ENCODE assay signal across 17 cellular contexts in the genomic region with DNA sequence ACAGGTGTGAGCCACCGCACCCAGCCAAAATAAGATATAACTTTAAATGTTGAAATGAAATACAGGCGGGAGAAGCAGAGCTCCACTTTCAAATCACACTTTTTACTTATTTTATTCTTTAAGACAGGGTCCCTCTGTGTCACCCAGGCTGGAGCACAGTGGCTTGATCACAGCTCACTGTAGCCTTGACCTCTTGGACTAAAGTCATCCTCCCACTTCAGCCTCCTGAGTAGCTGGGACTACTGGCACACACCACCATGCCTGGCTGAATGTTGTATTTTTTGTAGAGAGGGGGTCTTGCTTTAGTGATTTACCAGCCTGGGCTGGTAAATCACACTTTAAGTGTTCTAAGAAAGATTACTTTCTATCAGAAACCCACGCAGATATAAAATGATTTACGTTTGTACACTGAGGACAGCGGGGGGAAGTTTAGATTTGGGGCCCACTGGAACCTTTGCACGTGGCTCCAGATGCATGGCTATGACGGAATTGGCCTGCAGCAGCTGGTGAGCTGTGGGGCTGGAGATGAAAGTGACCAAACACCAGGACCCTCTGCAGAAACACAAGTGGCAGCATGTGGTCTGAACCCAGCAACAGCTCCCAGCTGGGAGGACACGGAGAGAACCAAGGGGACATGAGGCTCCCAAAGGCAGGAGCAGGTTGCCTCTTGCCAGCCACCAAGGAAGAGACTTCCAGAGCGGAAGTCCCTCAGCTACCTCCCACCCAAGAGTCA. TPM values are rescaled to one million over a fixed set of nuclear protein-coding genes. Genes with fewer than 3 reads are reported as not detected.
DNase-seq lines count a peak whose midpoint lies in the region; ATAC-seq and TF ChIP-seq lines count a peak whose summit lies in the region.
"Had no signal": no experiment of that assay in that cellular context is flagged by ENCODE, and none has a peak within 500 bp of the region (broad histone marks: within the 10 kb centered on the region; RNA-seq: fewer than 3 reads in every experiment).

No MANE protein-coding gene starts in this region.

- H3K79me1 ChIP-seq in neuronal stem cell (ENCODE audit: low read depth, low read length), result peaks cover 16% of the 10 kb centered on the region

- H3K4me3 ChIP-seq in RWPE2 (ENCODE audit: severe bottlenecking), result no peak overlapping the region
- no peak overlapping the region for H3K4me3 ChIP-seq in gastroesophageal sphincter
- H3K4me3 ChIP-seq in neuronal stem cell (ENCODE audit: low read length in 2 of 2), result no peak overlapping the region

- no peak overlapping the region for H3K18ac ChIP-seq in neuronal stem cell (ENCODE audit: low read length)

- H3K36me3 ChIP-seq in RWPE2 (ENCODE audit: low read depth) (peaks cover 37% of the 10 kb centered on the region), gastroesophageal sphincter (no peaks in the 10 kb centered on the region), neuronal stem cell (replicated peaks in 1 of 2; ENCODE audit: control insufficient read depth in 2 of 2, insufficient read depth in 2 of 2, low read length in 2 of 2) (peaks cover 7 to 36% of the 10 kb centered on the region in 2 donors)

- H3K4me1 ChIP-seq in RWPE2 (ENCODE audit: insufficient read depth, poor library complexity, severe bottlenecking), result peaks cover 35% of the 10 kb centered on the region
- H3K4me1 ChIP-seq in gastroesophageal sphincter, result peaks cover 10 to 91% (median 46%) of the 10 kb centered on the region in 3 donors
- peaks cover 0 to 14% of the 10 kb centered on the region in 2 donors for H3K4me1 ChIP-seq in neuronal stem cell (ENCODE audit: control insufficient read depth in 2 of 2, insufficient read depth in 1 of 2, low read depth in 1 of 2, low read length in 2 of 2)

- no peak overlapping the region for H3K14ac ChIP-seq in neuronal stem cell (ENCODE audit: low read length)

- no peak overlapping the region for H2AK5ac ChIP-seq in neuronal stem cell (ENCODE audit: low read depth, low read length)

- no peak overlapping the region for H3K4ac ChIP-seq in neuronal stem cell (ENCODE audit: low read length)

- H3K27ac ChIP-seq in RWPE2 (ENCODE audit: poor library complexity, severe bottlenecking) (peak overlapping the region; percentile 70), gastroesophageal sphincter (peak overlapping the region; percentile 37 to 96 (median 91)), neuronal stem cell (replicated peaks; ENCODE audit: low read length) (no peak overlapping the region)
- H3K27ac ChIP-seq: VCaP had no signal

- peaks cover 23% of the 10 kb centered on the region for H3K4me1 Mint-ChIP-seq in CD14-positive monocyte
- H3K4me1 Mint-ChIP-seq in stimulated activated memory B cell treated with anti-CD40 and anti-IgM and Interleukin-4, amounts not matched to agents 10 μg/mL and 1 μg/mL and 100 μg/mL, for 72 hours, result peaks cover 83% of the 10 kb centered on the region

- no peak for TF ChIP-seq POLR2A in gastroesophageal sphincter (IDR thresholded peaks at IDR 0.05)

- H4K91ac ChIP-seq in neuronal stem cell (ENCODE audit: low read depth, low read length, poor library complexity), result no peak overlapping the region

- H3K4me2 ChIP-seq in neuronal stem cell (ENCODE audit: insufficient read depth, low read length, poor library complexity, severe bottlenecking), result no peak overlapping the region

- no peak overlapping the region for H2BK120ac ChIP-seq in neuronal stem cell (ENCODE audit: low read depth, low read length)

- no peak overlapping the region for H2BK12ac ChIP-seq in neuronal stem cell (ENCODE audit: low read length)

- no peak for DNase-seq in CD14-positive monocyte (ENCODE audit: low spot score)
- peak; percentile 70 for DNase-seq in RWPE2 (ENCODE audit: low spot score)
- DNase-seq in NCI-H2029 treated with DMSO at 0.1 percent for 48 hours (lab: John Stamatoyannopoulos, UW), result no peak
- no peak for DNase-seq in neuronal stem cell (ENCODE audit: low spot score)
- DNase-seq: cortex of kidney, erythroblast, hippocampal formation, kidney glomerular epithelial cell, NCI-H1436 treated with DMSO at 0.1 percent for 48 hours, NCI-H226 had no signal

- ATAC-seq in RWPE2 (ENCODE audit: low read depth), result no peak
- no peak for ATAC-seq in gastroesophageal sphincter
- ATAC-seq in stimulated activated memory B cell treated with anti-CD40 and anti-IgM and Interleukin-4, amounts not matched to agents 10 μg/mL and 1 μg/mL and 100 μg/mL, for 72 hours, result no peak
- no peak for ATAC-seq in GM18519 (IDR thresholded peaks at IDR 0.05; ENCODE audit: low FRiP score, unreplicated experiment)
- no peak for ATAC-seq in HG03342 (IDR thresholded peaks at IDR 0.05; ENCODE audit: unreplicated experiment)

- peak overlapping the region in 4 of 7 donors; percentile 26 to 79 (median 60) for H3K27ac Mint-ChIP-seq in CD14-positive monocyte
- peak overlapping the region; percentile 100 for H3K27ac Mint-ChIP-seq in stimulated activated memory B cell treated with anti-CD40 and anti-IgM and Interleukin-4, amounts not matched to agents 10 μg/mL and 1 μg/mL and 100 μg/mL, for 72 hours
- H3K27ac Mint-ChIP-seq: progenitor cell of endocrine pancreas; stimulated activated naive CD8-positive, alpha-beta T cell treated with anti-CD3 and anti-CD28 coated beads, Interleukin-15, Interleukin-2, amounts not matched to agents 100 ng/mL and 50 ng/mL, for 24 hours had no signal

- intact Hi-C loops in CD14-positive monocyte (cut with micrococcal nuclease), result no loop called here

- no peak overlapping the region for H4K8ac ChIP-seq in neuronal stem cell (ENCODE audit: low read depth, low read length)

- no peaks in the 10 kb centered on the region for H3K9me3 ChIP-seq in RWPE2 (ENCODE audit: severe bottlenecking)
- no peaks in the 10 kb centered on the region for H3K9me3 ChIP-seq in gastroesophageal sphincter
- H3K9me3 ChIP-seq in neuronal stem cell (replicated peaks in 1 of 2; ENCODE audit: control insufficient read depth in 2 of 2, insufficient read depth in 1 of 2, low read depth in 1 of 2, low read length in 2 of 2), result peaks cover 6 to 12% of the 10 kb centered on the region in 2 donors

- peaks cover 4 to 16% of the 10 kb centered on the region in 2 donors for H3K36me3 Mint-ChIP-seq in CD14-positive monocyte
- H3K36me3 Mint-ChIP-seq in stimulated activated memory B cell treated with anti-CD40 and anti-IgM and Interleukin-4, amounts not matched to agents 10 μg/mL and 1 μg/mL and 100 μg/mL, for 72 hours, result no peaks in the 10 kb centered on the region

- H3K9me3 Mint-ChIP-seq in CD14-positive monocyte, result peaks cover 0 to 5% (median 3%) of the 10 kb centered on the region in 7 donors
- no peaks in the 10 kb centered on the region for H3K9me3 Mint-ChIP-seq in stimulated activated memory B cell treated with anti-CD40 and anti-IgM and Interleukin-4, amounts not matched to agents 10 μg/mL and 1 μg/mL and 100 μg/mL, for 72 hours
- H3K9me3 Mint-ChIP-seq: stimulated activated naive CD8-positive, alpha-beta T cell treated with anti-CD3 and anti-CD28 coated beads, Interleukin-15, Interleukin-2, amounts not matched to agents 100 ng/mL and 50 ng/mL, for 24 hours had no signal

- H3K27me3 ChIP-seq in RWPE2 (ENCODE audit: insufficient read depth, poor library complexity, severe bottlenecking) (no peaks in the 10 kb centered on the region), gastroesophageal sphincter (no peaks in the 10 kb centered on the region), neuronal stem cell (ENCODE audit: control insufficient read depth in 3 of 3, insufficient read depth in 3 of 3, low read depth in 1 of 3, low read length in 3 of 3) (no peaks in the 10 kb centered on the region)

- peaks cover 0 to 3% (median 0%) of the 10 kb centered on the region in 3 donors for H3K27me3 Mint-ChIP-seq in CD14-positive monocyte (ENCODE audit: low read depth in 3 of 3)
- H3K27me3 Mint-ChIP-seq in stimulated activated memory B cell treated with anti-CD40 and anti-IgM and Interleukin-4, amounts not matched to agents 10 μg/mL and 1 μg/mL and 100 μg/mL, for 72 hours, result no peaks in the 10 kb centered on the region
- H3K27me3 Mint-ChIP-seq: progenitor cell of endocrine pancreas; stimulated activated naive CD8-positive, alpha-beta T cell treated with anti-CD3 and anti-CD28 coated beads, Interleukin-15, Interleukin-2, amounts not matched to agents 100 ng/mL and 50 ng/mL, for 24 hours had no signal

- H3K4me3 Mint-ChIP-seq in CD14-positive monocyte, result no peak overlapping the region
- no peak overlapping the region for H3K4me3 Mint-ChIP-seq in stimulated activated memory B cell treated with anti-CD40 and anti-IgM and Interleukin-4, amounts not matched to agents 10 μg/mL and 1 μg/mL and 100 μg/mL, for 72 hours
- H3K4me3 Mint-ChIP-seq: stimulated activated naive CD8-positive, alpha-beta T cell treated with anti-CD3 and anti-CD28 coated beads, Interleukin-15, Interleukin-2, amounts not matched to agents 100 ng/mL and 50 ng/mL, for 24 hours had no signal

- no peak overlapping the region for H2BK15ac ChIP-seq in neuronal stem cell (ENCODE audit: low read length)

- 55 to 65% methylated on average over 6 to 7 of the region's 9 CpGs for WGBS in gastroesophageal sphincter (ENCODE audit: low coverage in 1 of 2), 2 donors
- WGBS in neuronal stem cell (ENCODE audit: extremely low coverage in 2 of 2, insufficient read length in 2 of 2, insufficient replicate concordance in 1 of 2), 2 donors, result no CpG with 5 or more reads among the region's 9 CpGs

- H3K9ac ChIP-seq in neuronal stem cell (ENCODE audit: low read depth, low read length, poor library complexity), result no peak overlapping the region

- no peak overlapping the region for H2AFZ ChIP-seq in neuronal stem cell (ENCODE audit: low read length)

- H3K23ac ChIP-seq in neuronal stem cell (ENCODE audit: low read depth, low read length, poor library complexity), result no peak overlapping the region

- TF ChIP-seq EP300 in gastroesophageal sphincter (IDR thresholded peaks at IDR 0.05), result no peak

- TF ChIP-seq CTCF in CD14-positive monocyte (IDR thresholded peaks at IDR 0.05), result no peak
- TF ChIP-seq CTCF in RWPE2 (IDR thresholded peaks at IDR 0.05; ENCODE audit: poor library complexity, severe bottlenecking), result no peak
- TF ChIP-seq CTCF in gastroesophageal sphincter (IDR thresholded peaks at IDR 0.05), result no peak

- H2BK5ac ChIP-seq in neuronal stem cell (ENCODE audit: low read length), result no peak overlapping the region

RNA-seq across cellular contexts. Expression of a gene that starts 26.4 kb away (rescaled TPM):
- not detected for polyA plus RNA-seq in CD14-positive monocyte
- total RNA-seq in gastroesophageal sphincter, result 1 to 10 TPM in 1 of 4 donors, under 1 TPM in 2, not detected in 1; 0.27 to 3.7 (median 0.27) TPM
- 0.99 TPM for polyA plus RNA-seq in neuronal stem cell (2013, experiment 1 of 2)
- polyA plus RNA-seq in neuronal stem cell (2013, experiment 2 of 2), result 1.00 TPM
